Comparison of ENCODE assay signal across 11 cellular contexts in genomic region chr5:136192526-136193395, GRCh38. TPM values are rescaled to one million over a fixed set of nuclear protein-coding genes. Genes with fewer than 3 reads are reported as not detected.
DNase-seq lines count a peak whose midpoint lies in the region; ATAC-seq, FAIRE-seq and TF ChIP-seq lines count a peak whose summit lies in the region.
"Had no signal": no experiment of that assay in that cellular context is flagged by ENCODE, and none has a peak within 500 bp of the region (broad histone marks: within the 10 kb centered on the region; RNA-seq: fewer than 3 reads in every experiment).

Gene SMIM32 (minus strand): TSS chr5:136193162. CDS start chr5:136192524, 638 bp downstream.

- no peak for TF ChIP-seq EP300 in H1 (IDR thresholded peaks at IDR 0.05; ENCODE audit: borderline replicate concordance in 1 of 2, low read depth in 2 of 2, low read length in 2 of 2)

- no peak within 1 kb of the TSS for H3K14ac ChIP-seq in H1 (ENCODE audit: insufficient read length)

- intact Hi-C loops in Right ventricle myocardium inferior (cut with DNase I) = no loop called here
- intact Hi-C loops in cardiac septum (cut with DNase I) = no loop called here
- intact Hi-C loops in aorta (cut with DNase I) = no loop called here

- H4K20me1 ChIP-seq in H1 (replicated peaks in 1 of 2; ENCODE audit: control insufficient read depth in 1 of 2, insufficient read depth in 2 of 2, low read length in 2 of 2) = peaks cover 12 to 27% of the 10 kb centered on the region in 2 experiments

- H3K27me3 ChIP-seq in H1 (replicated peaks in 1 of 4; ENCODE audit: control insufficient read depth in 3 of 4, extremely low read depth in 1 of 4, insufficient read depth in 3 of 4, low read length in 3 of 4) = peaks cover 48 to 81% (median 71%) of the 10 kb centered on the region in 4 experiments
- H3K27me3 ChIP-seq in aorta (ENCODE audit: control insufficient read depth in 1 of 2, insufficient read depth in 2 of 2, low read length in 1 of 2) = no peaks in the 10 kb centered on the region

- H3K23me2 ChIP-seq in H1 (ENCODE audit: low read depth, low read length) = peaks cover 17% of the 10 kb centered on the region

- no peak for TF ChIP-seq RAD21 in H1 (IDR thresholded peaks at IDR 0.05 in 1 of 2, conservative IDR thresholded peaks at IDR 0.05 in 1 of 2; ENCODE audit: low read depth in 2 of 2, low read length in 2 of 2)

- no peaks in the 10 kb centered on the region for H3K9me3 Mint-ChIP-seq in mesothelial cell of epicardium

- peak within 1 kb of the TSS; percentile 32 for H3K18ac ChIP-seq in H1 (ENCODE audit: extremely low read depth, low read length)

- H3K27ac Mint-ChIP-seq in mesothelial cell of epicardium = no peak within 1 kb of the TSS
- H3K27ac Mint-ChIP-seq: activated naive CD8-positive, alpha-beta T cell had no signal

- peaks cover 58% of the 10 kb centered on the region for H3K27me3 Mint-ChIP-seq in mesothelial cell of epicardium (ENCODE audit: low read depth)

- CTCF ChIA-PET in H1 (lab: Charles Lee; ENCODE audit: partially characterized antibody) = interaction anchor here (1.3 to 7.1 kb wide), 6 partner anchors 9 to 45 kb away, joined by 3 to 66 read pairs (median 5); no protein-coding TSS in a partner anchor

- DNase-seq in Right ventricle myocardium inferior (ENCODE audit: missing footprints) (no peak), cardiac septum (ENCODE audit: low spot score) (no peak), H1 (ENCODE audit: low read depth in 1 of 2, low spot score in 2 of 2) (peak in 1 of 2 experiments; percentile 72), mesothelial cell of epicardium (ENCODE audit: low spot score in 2 of 2, unreplicated experiment in 2 of 2) (peak in 1 of 2 experiments; percentile 66), aorta (no peak), DMS53 (lab: John Stamatoyannopoulos, UW) (no peak)
- DNase-seq: Karpas-422 had no signal

- ATAC-seq in Right ventricle myocardium inferior (peak; percentile 37), aorta (ENCODE audit: low FRiP score) (peak; percentile 3), GM19035 (IDR thresholded peaks at IDR 0.05; ENCODE audit: unreplicated experiment) (no peak), HG03139 (IDR thresholded peaks at IDR 0.05; ENCODE audit: unreplicated experiment) (no peak)

- H4K91ac ChIP-seq in H1 (replicated peaks; ENCODE audit: insufficient read length, low read length) = no peak within 1 kb of the TSS

- H3K9ac ChIP-seq in H1 (replicated peaks in 1 of 4; ENCODE audit: extremely low read depth in 1 of 4, low read depth in 3 of 4, low read length in 3 of 4) = peak within 1 kb of the TSS in 2 of 4 experiments; percentile 19 to 36; a peak in 4 of 7 replicates

- H3K4me1 ChIP-seq in H1 (replicated peaks in 1 of 4; ENCODE audit: control insufficient read depth in 3 of 4, insufficient read depth in 4 of 4, low read length in 3 of 4) = peaks cover 0 to 16% (median 7%) of the 10 kb centered on the region in 4 experiments; a peak in 6 of 7 replicates
- H3K4me1 ChIP-seq in aorta (ENCODE audit: control insufficient read depth in 1 of 2, insufficient read depth in 2 of 2, low read length in 2 of 2) = no peaks in the 10 kb centered on the region

- no peaks in the 10 kb centered on the region for H3K79me1 ChIP-seq in H1 (ENCODE audit: low read depth, low read length)

- H3K4me3 ChIP-seq in H1 (ENCODE audit: extremely low read depth in 1 of 4, insufficient read depth in 2 of 4, low read depth in 3 of 4, low read length in 4 of 4) (peak within 1 kb of the TSS; percentile 51 to 72 (median 63)), aorta (ENCODE audit: low read length in 2 of 2) (peak within 1 kb of the TSS in 1 of 2 donors; percentile 38)

- H3K9me3 ChIP-seq in H1 (ENCODE audit: insufficient read depth in 2 of 2, low read depth in 1 of 2, low read length in 1 of 2) = no peaks in the 10 kb centered on the region
- no peaks in the 10 kb centered on the region for H3K9me3 ChIP-seq in aorta (ENCODE audit: control insufficient read depth, low read length)

- H3K4me1 Mint-ChIP-seq in mesothelial cell of epicardium = peaks cover 9% of the 10 kb centered on the region

- no peak within 1 kb of the TSS for H4K5ac ChIP-seq in H1 (ENCODE audit: insufficient read length, low read depth, low read length)

- peak within 1 kb of the TSS; percentile 71 for H3K4me3 Mint-ChIP-seq in mesothelial cell of epicardium
- H3K4me3 Mint-ChIP-seq: activated naive CD8-positive, alpha-beta T cell had no signal

- H3K23ac ChIP-seq in H1 (ENCODE audit: insufficient read length) = no peak within 1 kb of the TSS

- H4K8ac ChIP-seq in H1 (ENCODE audit: extremely low read depth, insufficient read depth, low read length) = peak within 1 kb of the TSS; percentile 7; the same call in 1 of the 2 replicates

- TF ChIP-seq CTCF in H1 (IDR thresholded peaks at IDR 0.05; ENCODE audit: control extremely low read depth in 1 of 3, insufficient read depth in 1 of 3, low read depth in 1 of 3, low read length in 3 of 3) = no peak
- no peak for TF ChIP-seq CTCF in mesothelial cell of epicardium (IDR thresholded peaks at IDR 0.05; ENCODE audit: unreplicated experiment)

- peak within 1 kb of the TSS; percentile 82 to 99 for H3K4me2 ChIP-seq in H1 (ENCODE audit: insufficient read depth in 1 of 2, low read depth in 2 of 2, low read length in 2 of 2)

- H2BK12ac ChIP-seq in H1 (ENCODE audit: low read depth, low read length) = no peak within 1 kb of the TSS

- no peak for FAIRE-seq in H1 (lab: Jason Lieb, UNC)
- FAIRE-seq: G401.6 had no signal

- peaks cover 13% of the 10 kb centered on the region for H3K36me3 Mint-ChIP-seq in mesothelial cell of epicardium
- H3K36me3 Mint-ChIP-seq: activated naive CD8-positive, alpha-beta T cell had no signal

- no peak within 1 kb of the TSS for H2BK20ac ChIP-seq in H1 (ENCODE audit: low read length)

- H3K27ac ChIP-seq in H1 (ENCODE audit: low read depth, low read length) (no peak within 1 kb of the TSS), aorta (ENCODE audit: low read depth in 1 of 2, low read length in 2 of 2) (no peak within 1 kb of the TSS)

- TF ChIP-seq POLR2A in H1 (IDR thresholded peaks at IDR 0.05; ENCODE audit: control extremely low read depth in 1 of 2, low read depth in 2 of 2, low read length in 2 of 2) = no peak

- H2BK15ac ChIP-seq in H1 (ENCODE audit: low read length) = no peak within 1 kb of the TSS

- POLR2A ChIA-PET in H1 (lab: Charles Lee; ENCODE audit: partially characterized antibody) = interaction anchor here (2.2 to 2.4 kb wide), 3 partner anchors 10 to 59 kb away, joined by 6 to 9 read pairs (median 8); partner anchors contain the start of gene SMAD5

- no peak within 1 kb of the TSS for H3K4ac ChIP-seq in H1 (replicated peaks; ENCODE audit: insufficient read length, low read depth, low read length)

- no peak within 1 kb of the TSS for H3K56ac ChIP-seq in H1 (replicated peaks; ENCODE audit: insufficient read length, low read depth, low read length)

- H2AFZ ChIP-seq in H1 (ENCODE audit: low read length) = no peak within 1 kb of the TSS

- no peak within 1 kb of the TSS for H2AK5ac ChIP-seq in H1 (ENCODE audit: low read depth, low read length)

- no peaks in the 10 kb centered on the region for H3K79me2 ChIP-seq in H1 (ENCODE audit: control insufficient read depth in 1 of 2, insufficient read depth in 2 of 2, low read length in 2 of 2)

- 3% methylated on average over 74 of the region's 82 CpGs; no CpG with 5 or more reads in 1 of the 2 experiments for WGBS in H1 (ENCODE audit: extremely low coverage in 1 of 2, insufficient coverage in 1 of 2, insufficient read length in 1 of 2, insufficient replicate concordance in 2 of 2, low coverage in 1 of 2, low lambda C conversion rate in 2 of 2, missing lambda C conversion rate in 1 of 2), 2 experiments
- WGBS in aorta, 2 donors = 0 to 1% methylated on average over 62 to 82 of the region's 82 CpGs

- peaks cover 0 to 2% (median under 1%) of the 10 kb centered on the region in 4 experiments; a peak in 4 of 8 replicates for H3K36me3 ChIP-seq in H1 (ENCODE audit: control insufficient read depth in 2 of 4, insufficient read depth in 4 of 4, low read length in 3 of 4)
- no peaks in the 10 kb centered on the region for H3K36me3 ChIP-seq in aorta (ENCODE audit: control insufficient read depth in 1 of 2, insufficient read depth in 2 of 2, low read length in 1 of 2)

- H2BK120ac ChIP-seq in H1 (replicated peaks; ENCODE audit: low read depth, low read length) = no peak within 1 kb of the TSS

- H2BK5ac ChIP-seq in H1 (ENCODE audit: low read depth, low read length) = no peak within 1 kb of the TSS

TF ChIP-seq in H1, 55 proteins besides CTCF, POLR2A, EP300 and RAD21 (continues in another document):
- TF ChIP-seq CREB1 (IDR thresholded peaks at IDR 0.05) (no peak), MAFK (IDR thresholded peaks at IDR 0.05; ENCODE audit: low read depth, low read length) (no peak), ATF2 (IDR thresholded peaks at IDR 0.05; ENCODE audit: low read length) (no peak)

RNA-seq across cellular contexts. Expression of gene SMIM32, which starts in this region (rescaled TPM):
- not detected for total RNA-seq in Right ventricle myocardium inferior
- not detected for total RNA-seq in cardiac septum
- 0.22 TPM in 1 of 2 replicates, not detected in the other for total RNA-seq in H1 (2021; fragmentation: NEBNext Ultra II Directional; extraction: Animal tissue kit (Norgen Biotek cat#: 25700))
- 0.09 and 0.14 TPM in 2 replicates for polyA plus RNA-seq in H1 (2011; rRNA removed)
- 0.17 TPM for polyA plus RNA-seq in H1 (2011; cell fraction: cytosol; rRNA removed)
- 0.09 TPM for polyA plus RNA-seq in H1 (2011; cell fraction: nucleus; rRNA removed)
- 0.11 TPM in 1 of 4 replicates, not detected in the others for polyA plus RNA-seq in H1 (2012, experiment 1 of 2)
- 0.20 TPM for polyA plus RNA-seq in H1 (2012, experiment 2 of 2)
- polyA plus RNA-seq in H1 (2013, experiment 1 of 2) = 0.06 TPM
- polyA plus RNA-seq in H1 (2013, experiment 2 of 2) = 0.06 TPM
- polyA minus RNA-seq in H1 (2011; rRNA and poly(A)+ RNA removed) = not detected in 2 replicates
- not detected for polyA minus RNA-seq in H1 (2011; cell fraction: cytosol; rRNA and poly(A)+ RNA removed)
- not detected for polyA minus RNA-seq in H1 (2011; cell fraction: nucleus; rRNA and poly(A)+ RNA removed)
- 0.22 to 0.32 TPM (median 0.31 TPM) in 3 replicates for total RNA-seq in mesothelial cell of epicardium
- total RNA-seq in aorta = under 1 TPM in 1 of 2 donors, not detected in 1; 0.49 TPM
- polyA plus RNA-seq in aorta = 1 to 10 TPM in 1 of 2 donors, not detected in 1; 1.4 TPM

Comparison
In these comparisons a context has a peak if more than half of its experiments do, and no peak if none do; other contexts are left out.
1. Peak in ATAC-seq in Right ventricle myocardium inferior; RNA of the gene not detected or under 1 TPM.